Comparison of ENCODE assay signal across 1 cellular context in genomic region chr14:64391986-64392385, GRCh38.
TF ChIP-seq lines count a peak whose summit lies in the region.

No MANE protein-coding gene starts in this region.

TF ChIP-seq in K562, 482 proteins besides CTCF, POLR2A, EP300 and RAD21 (continued from another document):
- no peak for TF ChIP-seq TFE3 (CRISPR knock-in tag; IDR thresholded peaks at IDR 0.05)
- no peak for TF ChIP-seq ZNF511 (CRISPR knock-in tag; IDR thresholded peaks at IDR 0.05)
- TF ChIP-seq PBX2 (CRISPR knock-in tag; IDR thresholded peaks at IDR 0.05; ENCODE audit: low read depth), result no peak
- no peak for TF ChIP-seq PBX2 (tag; conservative IDR thresholded peaks at IDR 0.05; ENCODE audit: low read depth)
- no peak for TF ChIP-seq AFF4 (CRISPR knock-in tag; IDR thresholded peaks at IDR 0.05)
- no peak for TF ChIP-seq HMG20A (CRISPR knock-in tag; conservative IDR thresholded peaks at IDR 0.05)
